ENCODE assay signal across 10 cellular contexts in the genomic region with DNA sequence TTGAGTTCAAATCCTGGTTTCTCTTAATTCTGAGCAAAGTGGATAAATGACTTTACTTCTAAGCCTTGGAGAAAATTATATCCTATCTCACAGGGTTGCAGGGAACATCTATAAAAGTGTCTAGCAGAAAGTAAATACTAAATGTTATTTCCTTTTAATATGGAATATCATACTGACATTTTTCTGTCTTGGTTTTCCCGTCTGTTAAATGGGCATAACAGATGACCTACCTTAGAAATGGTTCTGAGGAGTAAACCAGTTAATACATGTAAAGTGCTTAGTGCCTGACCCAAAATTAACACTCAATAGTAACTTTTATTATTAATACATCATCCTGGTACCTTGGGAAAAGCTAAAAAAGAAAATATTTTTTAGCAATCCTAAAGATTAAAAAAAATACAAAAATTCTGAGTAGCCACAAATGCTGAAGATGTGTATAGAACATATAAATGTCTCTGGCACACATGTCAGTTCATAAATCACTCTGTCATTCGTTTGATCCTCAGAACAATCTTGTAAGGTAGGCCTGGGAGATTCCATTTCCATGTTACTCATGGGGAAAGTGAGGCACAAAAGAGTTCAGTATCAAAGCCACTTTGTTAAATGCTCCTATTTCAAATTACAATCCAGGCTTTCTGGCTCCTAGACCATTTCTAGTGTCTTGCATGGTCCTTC. TPM values are rescaled to one million over a fixed set of nuclear protein-coding genes. Genes with fewer than 3 reads are reported as not detected.
DNase-seq lines count a peak whose midpoint lies in the region; ATAC-seq and TF ChIP-seq lines count a peak whose summit lies in the region.
"Had no signal": no experiment of that assay in that cellular context is flagged by ENCODE, and none has a peak within 500 bp of the region (broad histone marks: within the 10 kb centered on the region; RNA-seq: fewer than 3 reads in every experiment).

No MANE protein-coding gene starts in this region.

- intact Hi-C loops in activated B cell treated with CpG ODN at 0.5 μM for 24 hours (cut with micrococcal nuclease) = loop anchor here (2.0 to 10.0 kb wide), 3 partner anchors 41 to 1301 kb away; partner anchors contain the start of genes GPATCH2L and ISM2

- POLR2A ChIA-PET in activated B cell treated with CpG ODN at 0.5 μM for 24 hours (lab: Charles Lee) = interaction anchor here (1.2 to 3.5 kb wide), 3 partner anchors 79 to 250 kb away, joined by 3 to 32 read pairs (median 15); partner anchors contain the start of genes GSTZ1, POMT2, SAMD15 and TMED8

- CTCF ChIA-PET in activated B cell treated with CpG ODN at 0.5 μM for 24 hours (lab: Charles Lee) = no interaction called here

- no peaks in the 10 kb centered on the region for H3K27me3 Mint-ChIP-seq in activated T-cell treated with anti-CD3 and anti-CD28 coated beads, Interleukin-2, amount 50 U/mL, for 4 hours (ENCODE audit: low read depth)
- H3K27me3 Mint-ChIP-seq in activated B cell treated with CpG ODN at 0.5 μM for 24 hours (no peaks in the 10 kb centered on the region), glutamatergic neuron (ENCODE audit: unreplicated experiment) (peaks cover 2% of the 10 kb centered on the region)
- H3K27me3 Mint-ChIP-seq in stimulated activated naive B cell treated with anti-CD40 and anti-IgM and Interleukin-4, amounts not matched to agents 10 μg/mL and 1 μg/mL and 100 μg/mL, for 72 hours = no peaks in the 10 kb centered on the region

- H3K36me3 Mint-ChIP-seq in activated T-cell treated with anti-CD3 and anti-CD28 coated beads, Interleukin-2, amount 50 U/mL, for 4 hours (ENCODE audit: insufficient read depth) = peaks cover 32% of the 10 kb centered on the region
- H3K36me3 Mint-ChIP-seq in activated B cell treated with CpG ODN at 0.5 μM for 24 hours (ENCODE audit: low read depth) = peaks cover 60% of the 10 kb centered on the region
- no peaks in the 10 kb centered on the region for H3K36me3 Mint-ChIP-seq in glutamatergic neuron (ENCODE audit: unreplicated experiment)
- H3K36me3 Mint-ChIP-seq in stimulated activated naive B cell treated with anti-CD40 and anti-IgM and Interleukin-4, amounts not matched to agents 10 μg/mL and 1 μg/mL and 100 μg/mL, for 72 hours = peaks cover 20 to 37% of the 10 kb centered on the region in 2 donors

- H3K4me3 Mint-ChIP-seq in activated T-cell treated with anti-CD3 and anti-CD28 coated beads, Interleukin-2, amount 50 U/mL, for 4 hours = peak overlapping the region; percentile 100
- H3K4me3 Mint-ChIP-seq in activated B cell treated with CpG ODN at 0.5 μM for 24 hours = peak overlapping the region; percentile 100
- H3K4me3 Mint-ChIP-seq in glutamatergic neuron (ENCODE audit: unreplicated experiment) = peak overlapping the region; percentile 100
- H3K4me3 Mint-ChIP-seq in stimulated activated naive B cell treated with anti-CD40 and anti-IgM and Interleukin-4, amounts not matched to agents 10 μg/mL and 1 μg/mL and 100 μg/mL, for 72 hours = peak overlapping the region; percentile 98 to 99

- no peak for DNase-seq in activated T-cell treated with anti-CD3 and anti-CD28 coated beads, Interleukin-2, amount 50 U/mL, for 4 hours
- no peak for DNase-seq in activated T-cell treated with anti-CD3 and anti-CD28 coated beads, Interleukin-2, amount 50 U/mL, for 48 hours
- no peak for DNase-seq in activated B cell treated with CpG ODN at 0.5 μM for 24 hours
- no peak for DNase-seq in glutamatergic neuron
- no peak for DNase-seq in stimulated activated naive B cell treated with anti-CD40 and anti-IgM and Interleukin-4, amounts not matched to agents 10 μg/mL and 1 μg/mL and 100 μg/mL, for 72 hours
- no peak for DNase-seq in retina
- DNase-seq in UCSD-AML1 (lab: John Stamatoyannopoulos, UW; ENCODE audit: unreplicated experiment) = no peak
- DNase-seq: NCI-H226 had no signal

- TF ChIP-seq CTCF in activated B cell treated with CpG ODN at 0.5 μM for 24 hours (IDR thresholded peaks at IDR 0.05) = no peak
- TF ChIP-seq CTCF in glutamatergic neuron (IDR thresholded peaks at IDR 0.05; ENCODE audit: partially characterized antibody, unreplicated experiment) = no peak

- H3K9me3 Mint-ChIP-seq in activated T-cell treated with anti-CD3 and anti-CD28 coated beads, Interleukin-2, amount 50 U/mL, for 4 hours = no peaks in the 10 kb centered on the region
- H3K9me3 Mint-ChIP-seq in activated B cell treated with CpG ODN at 0.5 μM for 24 hours (no peaks in the 10 kb centered on the region), glutamatergic neuron (ENCODE audit: unreplicated experiment) (peaks cover 5% of the 10 kb centered on the region)
- no peaks in the 10 kb centered on the region for H3K9me3 Mint-ChIP-seq in stimulated activated naive B cell treated with anti-CD40 and anti-IgM and Interleukin-4, amounts not matched to agents 10 μg/mL and 1 μg/mL and 100 μg/mL, for 72 hours

- no peak for ATAC-seq in activated T-cell treated with anti-CD3 and anti-CD28 coated beads, Interleukin-2, amount 50 U/mL, for 4 hours
- ATAC-seq in activated B cell treated with CpG ODN at 0.5 μM for 24 hours (ENCODE audit: low read depth) (no peak), GM19328 (IDR thresholded peaks at IDR 0.05; ENCODE audit: unreplicated experiment) (no peak)
- ATAC-seq in stimulated activated naive B cell treated with anti-CD40 and anti-IgM and Interleukin-4, amounts not matched to agents 10 μg/mL and 1 μg/mL and 100 μg/mL, for 72 hours (replicated peaks) = no peak

- peaks cover 31% of the 10 kb centered on the region for H3K4me1 Mint-ChIP-seq in activated T-cell treated with anti-CD3 and anti-CD28 coated beads, Interleukin-2, amount 50 U/mL, for 4 hours (ENCODE audit: low read depth)
- peaks cover 30% of the 10 kb centered on the region for H3K4me1 Mint-ChIP-seq in activated B cell treated with CpG ODN at 0.5 μM for 24 hours
- peaks cover 13% of the 10 kb centered on the region for H3K4me1 Mint-ChIP-seq in glutamatergic neuron (ENCODE audit: low read depth, unreplicated experiment)
- H3K4me1 Mint-ChIP-seq in stimulated activated naive B cell treated with anti-CD40 and anti-IgM and Interleukin-4, amounts not matched to agents 10 μg/mL and 1 μg/mL and 100 μg/mL, for 72 hours = peaks cover 19 to 39% of the 10 kb centered on the region in 2 donors

- H3K27ac Mint-ChIP-seq in activated B cell treated with CpG ODN at 0.5 μM for 24 hours (no peak overlapping the region), glutamatergic neuron (ENCODE audit: unreplicated experiment) (no peak overlapping the region)
- no peak overlapping the region for H3K27ac Mint-ChIP-seq in stimulated activated naive B cell treated with anti-CD40 and anti-IgM and Interleukin-4, amounts not matched to agents 10 μg/mL and 1 μg/mL and 100 μg/mL, for 72 hours

RNA-seq across cellular contexts. Expression of gene VIPAS39, which starts 1.3 kb away (rescaled TPM):
- total RNA-seq in activated T-cell treated with anti-CD3 and anti-CD28 coated beads, Interleukin-2, amount 50 U/mL, for 4 hours = 10 to 100 TPM; 12.7 to 15.7 (median 13.9) TPM
- total RNA-seq in activated B cell treated with CpG ODN at 0.5 μM for 24 hours (15.1 and 15.3 TPM in 2 replicates), glutamatergic neuron (ENCODE audit: unreplicated experiment) (31.6 TPM)

RNA-seq across cellular contexts. Expression of gene AHSA1, which starts 1.8 kb away (rescaled TPM):
- 100 to 1,000 TPM; 339 to 369 (median 361) TPM for total RNA-seq in activated T-cell treated with anti-CD3 and anti-CD28 coated beads, Interleukin-2, amount 50 U/mL, for 4 hours
- 169 and 175 TPM in 2 replicates for total RNA-seq in activated B cell treated with CpG ODN at 0.5 μM for 24 hours
- 117 TPM for total RNA-seq in glutamatergic neuron (ENCODE audit: unreplicated experiment)

RNA-seq across cellular contexts. Expression of gene NOXRED1, which starts 32.8 kb away (rescaled TPM):
- under 1 TPM in 2 of 3 donors, not detected in 1; 0.15 to 0.18 TPM for total RNA-seq in activated T-cell treated with anti-CD3 and anti-CD28 coated beads, Interleukin-2, amount 50 U/mL, for 4 hours
- total RNA-seq in activated B cell treated with CpG ODN at 0.5 μM for 24 hours = 0.27 and 1.0 TPM in 2 replicates
- total RNA-seq in glutamatergic neuron (ENCODE audit: unreplicated experiment) = 0.69 TPM

RNA-seq across cellular contexts. Expression of gene ISM2, which starts 42.5 kb away (rescaled TPM):
- not detected for total RNA-seq in activated T-cell treated with anti-CD3 and anti-CD28 coated beads, Interleukin-2, amount 50 U/mL, for 4 hours
- total RNA-seq in activated B cell treated with CpG ODN at 0.5 μM for 24 hours (0.07 TPM in 1 of 2 replicates, not detected in the other), glutamatergic neuron (ENCODE audit: unreplicated experiment) (not detected)
- total RNA-seq: activated CD8-positive, alpha-beta memory T cell treated with anti-CD3 and anti-CD28 coated beads for 36 hours had no signal
